Comparison of ENCODE assay signal across 31 cellular contexts in the genomic region with DNA sequence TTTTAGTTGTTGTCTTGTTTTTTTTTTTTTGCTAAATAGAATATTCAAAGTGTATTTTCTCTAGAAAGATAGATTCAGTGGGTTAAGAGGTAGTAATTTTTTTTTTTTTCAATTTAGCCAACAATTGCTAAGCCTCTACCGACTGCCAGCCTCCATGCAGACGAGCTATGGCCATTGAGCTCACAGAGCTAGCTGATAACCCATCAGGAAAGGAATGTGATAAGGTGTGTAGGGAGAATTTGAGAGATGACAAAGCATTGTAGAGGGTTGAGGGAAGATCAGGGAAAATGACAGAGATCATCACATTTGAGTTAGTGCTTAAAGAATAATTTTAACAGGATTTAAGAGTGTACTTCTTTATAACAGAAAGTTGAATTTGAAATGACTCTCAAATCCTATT.
"Had no signal": no experiment of that assay in that cellular context is flagged by ENCODE, and none has a peak within 500 bp of the region (broad histone marks: within the 10 kb centered on the region; RNA-seq: fewer than 3 reads in every experiment).

No MANE protein-coding gene starts in this region.

- H3K27ac ChIP-seq: brain microvascular endothelial cell, coronary artery had no signal

- ATAC-seq: activated T-cell treated with anti-CD3 and anti-CD28 coated beads, Interleukin-2, amount 50 U/mL, for 4 hours; activated T-helper 17 cell treated with anti-CD3 and anti-CD28 coated beads, Interleukin-2, amount 50 U/mL, for 72 hours; esophagus mucosa; T-helper 17 cell had no signal

- H3K27ac Mint-ChIP-seq: activated CD4-positive, alpha-beta memory T cell treated with anti-CD3 and anti-CD28 coated beads, Interleukin-2, amount 10 ng/mL, durations not matched to agents 7 days and 5 days; activated CD4-positive, alpha-beta T cell treated with anti-CD3 and anti-CD28 coated beads, Interleukin-2, amount 10 ng/mL, durations not matched to agents 7 days and 5 days; activated naive CD8-positive, alpha-beta T cell; activated T-helper 17 cell treated with anti-CD3 and anti-CD28 coated beads, Interleukin-2, amount 50 U/mL, for 72 hours; dendritic cell treated with granulocyte-macrophage colony-stimulating factor and Interleukin-4, amounts not matched to agents 40 ng/mL and 50 ng/mL, for 4 days; T-helper 17 cell; T-helper 2 cell treated with Interferon-gamma antibody and Interleukin-4, amounts not matched to agents 5 μg/mL and 100 μg/mL, for 36 hours had no signal

- H3K27me3 ChIP-seq: dorsolateral prefrontal cortex had no signal

- DNase-seq: activated CD4-positive, alpha-beta memory T cell treated with anti-CD3 and anti-CD28 coated beads, Interleukin-2, amount 10 ng/mL, durations not matched to agents 7 days and 5 days; activated CD4-positive, alpha-beta T cell treated with anti-CD3 and anti-CD28 coated beads for 1 hour; activated CD4-positive, alpha-beta T cell treated with anti-CD3 and anti-CD28 coated beads for 4 hours; activated CD4-positive, alpha-beta T cell treated with anti-CD3 and anti-CD28 coated beads, Interleukin-2, amount 10 ng/mL, durations not matched to agents 7 days and 5 days; activated CD4-positive, alpha-beta T cell treated with anti-CD3 and anti-CD28 coated beads, Interleukin-2, amount 50 U/mL, for 4 hours; activated CD8-positive, alpha-beta memory T cell treated with anti-CD3 and anti-CD28 coated beads, Interleukin-2, amount 50 U/mL, for 48 hours; activated effector memory CD4-positive, alpha-beta T cell treated with Interleukin-2 at 50 U/mL for 16 hours; activated gamma-delta T cell treated with Interleukin-2 at 50 U/mL for 16 hours; activated naive CD4-positive, alpha-beta T cell treated with anti-CD3 and anti-CD28 coated beads, Interleukin-2, amount 50 U/mL, for 16 hours; activated naive CD4-positive, alpha-beta T cell treated with Interleukin-2 at 50 U/mL for 16 hours; activated T-cell treated with anti-CD3 and anti-CD28 coated beads for 4 hours; activated T-cell treated with anti-CD3 and anti-CD28 coated beads, Interleukin-2, amount 50 U/mL, for 4 hours; amniotic stem cell; anterior cingulate cortex; brain microvascular endothelial cell; dorsolateral prefrontal cortex; effector memory CD4-positive, alpha-beta T cell; endodermal cell; foreskin fibroblast; T-helper 1 cell; T-helper 17 cell; T1000 had no signal

- H3K4me1 Mint-ChIP-seq: activated CD4-positive, alpha-beta memory T cell treated with anti-CD3 and anti-CD28 coated beads, Interleukin-2, amount 10 ng/mL, durations not matched to agents 7 days and 5 days; activated CD4-positive, alpha-beta T cell treated with anti-CD3 and anti-CD28 coated beads, Interleukin-2, amount 10 ng/mL, durations not matched to agents 7 days and 5 days; activated T-helper 17 cell treated with anti-CD3 and anti-CD28 coated beads, Interleukin-2, amount 50 U/mL, for 72 hours; central memory CD8-positive, alpha-beta T cell had no signal

- H3K9me3 Mint-ChIP-seq: activated CD4-positive, alpha-beta memory T cell treated with anti-CD3 and anti-CD28 coated beads, Interleukin-2, amount 10 ng/mL, durations not matched to agents 7 days and 5 days; activated CD4-positive, alpha-beta T cell treated with anti-CD3 and anti-CD28 coated beads, Interleukin-2, amount 10 ng/mL, durations not matched to agents 7 days and 5 days; activated T-cell treated with anti-CD3 and anti-CD28 coated beads, Interleukin-2, amount 50 U/mL, for 4 hours; activated T-helper 17 cell treated with anti-CD3 and anti-CD28 coated beads, Interleukin-2, amount 50 U/mL, for 72 hours; central memory CD8-positive, alpha-beta T cell; dendritic cell treated with granulocyte-macrophage colony-stimulating factor and Interleukin-4, amounts not matched to agents 40 ng/mL and 50 ng/mL, for 4 days; endodermal cell; T-helper 2 cell treated with Interferon-gamma antibody and Interleukin-4, amounts not matched to agents 5 μg/mL and 100 μg/mL, for 36 hours had no signal

- H3K27me3 Mint-ChIP-seq: activated naive CD8-positive, alpha-beta T cell; dendritic cell treated with granulocyte-macrophage colony-stimulating factor and Interleukin-4, amounts not matched to agents 40 ng/mL and 50 ng/mL, for 4 days had no signal

- H3K4me3 Mint-ChIP-seq: activated CD4-positive, alpha-beta memory T cell treated with anti-CD3 and anti-CD28 coated beads, Interleukin-2, amount 10 ng/mL, durations not matched to agents 7 days and 5 days; activated CD4-positive, alpha-beta T cell treated with anti-CD3 and anti-CD28 coated beads, Interleukin-2, amount 10 ng/mL, durations not matched to agents 7 days and 5 days; activated naive CD8-positive, alpha-beta T cell; activated T-cell treated with anti-CD3 and anti-CD28 coated beads, Interleukin-2, amount 50 U/mL, for 4 hours; activated T-helper 17 cell treated with anti-CD3 and anti-CD28 coated beads, Interleukin-2, amount 50 U/mL, for 72 hours; central memory CD8-positive, alpha-beta T cell; dendritic cell treated with granulocyte-macrophage colony-stimulating factor and Interleukin-4, amounts not matched to agents 40 ng/mL and 50 ng/mL, for 4 days; endodermal cell; T-helper 17 cell; T-helper 2 cell treated with Interferon-gamma antibody and Interleukin-4, amounts not matched to agents 5 μg/mL and 100 μg/mL, for 36 hours had no signal

- H3K4me3 ChIP-seq: coronary artery, dorsolateral prefrontal cortex had no signal

- H3K36me3 ChIP-seq: brain microvascular endothelial cell had no signal

- FAIRE-seq: astrocyte, bronchial epithelial cell had no signal
